ENCODE assay signal across 8 cellular contexts in genomic region chr7:1530946-1531262, GRCh38. TPM values are rescaled to one million over a fixed set of nuclear protein-coding genes. Genes with fewer than 3 reads are reported as not detected.
DNase-seq lines count a peak whose midpoint lies in the region; ATAC-seq and TF ChIP-seq lines count a peak whose summit lies in the region.

No MANE protein-coding gene starts in this region.

- BruUV-seq in PC-3 (replicated peaks; lab: Mats Ljungman, UMichigan): no TSS peak

- H3K4me3 ChIP-seq in heart right ventricle (peak overlapping the region; percentile 18 to 73 (median 66)), PC-3 (ENCODE audit: low read length) (peak overlapping the region; percentile 88), iPS-11a (ENCODE audit: low read depth, low read length) (peak overlapping the region; percentile 35), urinary bladder (ENCODE audit: low read depth, low read length) (peak overlapping the region; percentile 96)

- 1% methylated on average over 27 to 44 of the region's 45 CpGs for WGBS in heart right ventricle, 2 donors
- under 1% methylated on average over 45 of the region's 45 CpGs for WGBS in urinary bladder

- peaks cover 0 to 14% (median 0%) of the 10 kb centered on the region in 9 donors for H3K36me3 ChIP-seq in heart right ventricle
- H3K36me3 ChIP-seq in PC-3 (ENCODE audit: low read depth, low read length): no peaks in the 10 kb centered on the region; the same call in 1 of the 2 replicates
- H3K36me3 ChIP-seq in urinary bladder (ENCODE audit: insufficient read depth): no peaks in the 10 kb centered on the region

- DNase-seq in heart right ventricle (no peak), cardiac septum (ENCODE audit: low spot score) (no peak), PC-3 (no peak), HK-2 (ENCODE audit: unreplicated experiment) (no peak), occipital lobe (lab: John Stamatoyannopoulos, UW) (no peak)

- CTCF ChIA-PET in PC-3 (lab: Charles Lee): no interaction called here

- peaks cover 7% of the 10 kb centered on the region for H3F3A ChIP-seq in PC-3 (ENCODE audit: low read length, unreplicated experiment)

- no peak overlapping the region for H2AFZ ChIP-seq in PC-3 (ENCODE audit: low read length)

- peak overlapping the region; percentile 85; the same call in 1 of the 2 replicates for H3K9ac ChIP-seq in PC-3 (ENCODE audit: low read length)

- POLR2A ChIA-PET in PC-3 (lab: Charles Lee; ENCODE audit: unreplicated experiment): interaction anchor here (1.8 kb wide), 1 partner anchor 25 kb away, joined by 8 read pairs; the partner anchor contains the start of gene TMEM184A

- intact Hi-C loops in heart right ventricle (cut with DNase I): loop anchor here in 2 of 10 donors (5.0 kb wide), 2 partner anchors 36 to 41 kb away; partner anchors contain the start of gene PSMG3 (in 1 of the 2)
- intact Hi-C loops in cardiac septum (cut with DNase I): no loop called here
- intact Hi-C loops in PC-3 (cut with micrococcal nuclease): no loop called here

- no peak overlapping the region for H3K4me2 ChIP-seq in PC-3 (ENCODE audit: low read length)

- H3K27ac ChIP-seq in heart right ventricle: peak overlapping the region; percentile 69 to 100 (median 98)
- peak overlapping the region; percentile 97 for H3K27ac ChIP-seq in PC-3 (ENCODE audit: low read length)
- H3K27ac ChIP-seq in urinary bladder (ENCODE audit: low read depth): peak overlapping the region; percentile 86

- TF ChIP-seq CTCF in heart right ventricle (IDR thresholded peaks at IDR 0.05) (no peak), PC-3 (conservative IDR thresholded peaks at IDR 0.05; ENCODE audit: low read depth, low read length) (no peak)

- H3K27me3 ChIP-seq in heart right ventricle (no peaks in the 10 kb centered on the region), PC-3 (ENCODE audit: low read length) (no peaks in the 10 kb centered on the region)

- ATAC-seq in heart right ventricle (no peak), PC-3 (no peak), HG02623 (IDR thresholded peaks at IDR 0.05; ENCODE audit: unreplicated experiment) (no peak)

- H3K79me2 ChIP-seq in PC-3 (ENCODE audit: low read length): peaks cover 45% of the 10 kb centered on the region

- H3K9me3 ChIP-seq in heart right ventricle (no peaks in the 10 kb centered on the region), PC-3 (ENCODE audit: low read length) (no peaks in the 10 kb centered on the region)

- peaks cover 8% of the 10 kb centered on the region; the same call in 1 of the 2 replicates for H4K20me1 ChIP-seq in PC-3 (ENCODE audit: low read length)

- no peaks in the 10 kb centered on the region for H3K9me2 ChIP-seq in PC-3 (replicated peaks; ENCODE audit: low read length)

- peaks cover 11 to 52% (median 44%) of the 10 kb centered on the region in 9 donors for H3K4me1 ChIP-seq in heart right ventricle
- H3K4me1 ChIP-seq in PC-3 (ENCODE audit: insufficient read depth, low read length): peaks cover 23% of the 10 kb centered on the region
- H3K4me1 ChIP-seq in urinary bladder (ENCODE audit: insufficient read depth): peaks cover 4% of the 10 kb centered on the region

RNA-seq across cellular contexts. Expression of gene MAFK, which starts 0.4 kb away (rescaled TPM):
- total RNA-seq in heart right ventricle (100 to 1,000 TPM in 5 of 10 donors, 10 to 100 TPM in 5; 58.6 to 180 (median 106) TPM), cardiac septum (192 TPM), PC-3 (2014; rRNA removed) (61.6 and 83.3 TPM in 2 replicates), urinary bladder (15.1 TPM), occipital lobe (6.9 TPM)
- polyA plus RNA-seq in heart right ventricle (100 to 1,000 TPM in 1 of 2 donors, 10 to 100 TPM in 1; 82.1 to 102 TPM), urinary bladder (54.9 TPM)

RNA-seq across cellular contexts. Expression of gene TMEM184A, which starts 25.1 kb away (rescaled TPM):
- total RNA-seq in heart right ventricle (under 1 TPM; 0.09 to 0.85 (median 0.51) TPM), cardiac septum (0.08 TPM), PC-3 (2014; rRNA removed) (23.1 and 31.3 TPM in 2 replicates), urinary bladder (9.7 TPM), occipital lobe (not detected)
- polyA plus RNA-seq in heart right ventricle (1 to 10 TPM in 1 of 2 donors, under 1 TPM in 1; 0.45 to 1.2 TPM), urinary bladder (6.7 TPM)

RNA-seq across cellular contexts. Expression of gene INTS1, which starts 26.7 kb away (rescaled TPM):
- total RNA-seq in heart right ventricle (10 to 100 TPM; 41.5 to 59.4 (median 45.4) TPM), cardiac septum (54.7 TPM), PC-3 (2014; rRNA removed) (62.9 and 92.6 TPM in 2 replicates), urinary bladder (13.7 TPM), occipital lobe (15.8 TPM)
- polyA plus RNA-seq in heart right ventricle (10 to 100 TPM; 42.4 to 58.0 TPM), urinary bladder (55.6 TPM)

RNA-seq across cellular contexts. Expression of gene PSMG3, which starts 38.9 kb away (rescaled TPM):
- total RNA-seq in heart right ventricle (10 to 100 TPM in 8 of 10 donors, 1 to 10 TPM in 2; 7.3 to 14.1 (median 11.1) TPM), cardiac septum (12.1 TPM), PC-3 (2014; rRNA removed) (133 and 171 TPM in 2 replicates), urinary bladder (12.1 TPM), occipital lobe (19.2 TPM)
- polyA plus RNA-seq in heart right ventricle (10 to 100 TPM; 44.6 to 45.7 TPM), urinary bladder (34.6 TPM)

Comparison
In these comparisons a context has a peak if more than half of its experiments do, and no peak if none do; other contexts are left out.
1. H3K4me3 ChIP-seq: peak in every context shown above with its lines; median percentile 96 in urinary bladder; 88 in PC-3; 66 in heart right ventricle; 35 in iPS-11a.